32 cellular contexts compared by ENCODE assay signal in the genomic region with DNA sequence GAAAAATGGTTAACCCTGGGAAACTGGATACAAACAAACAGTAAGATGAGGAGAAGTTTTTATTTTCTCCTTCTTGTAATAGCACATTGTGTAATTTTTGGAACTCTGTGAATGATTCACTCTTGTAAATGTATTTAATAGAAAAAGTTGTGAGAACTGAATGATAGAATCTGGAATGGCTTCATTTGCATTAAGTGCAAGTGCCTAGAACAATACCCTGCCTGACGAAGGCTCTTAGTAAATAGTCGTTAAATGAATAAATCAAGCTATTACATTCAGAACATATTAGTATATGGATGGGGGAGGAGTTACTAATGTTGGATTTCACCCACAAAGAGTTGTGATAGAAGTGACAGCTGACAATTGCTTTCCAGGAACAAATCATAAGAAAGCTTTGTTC.
"Had no signal": no experiment of that assay in that cellular context is flagged by ENCODE, and none has a peak within 500 bp of the region (broad histone marks: within the 10 kb centered on the region; RNA-seq: fewer than 3 reads in every experiment).

No MANE protein-coding gene starts in this region.

- H3K27ac ChIP-seq: adrenal gland, body of pancreas, brain microvascular endothelial cell, breast epithelium, VCaP had no signal

- DNase-seq: activated B cell treated with CpG ODN at 0.5 μM for 24 hours; activated CD4-positive, alpha-beta memory T cell treated with anti-CD3 and anti-CD28 coated beads for 36 hours; activated CD4-positive, alpha-beta T cell treated with anti-CD3 and anti-CD28 coated beads for 4 hours; activated CD4-positive, alpha-beta T cell treated with anti-CD3 and anti-CD28 coated beads, Interleukin-2, amount 10 ng/mL, durations not matched to agents 24 days and 14 days; activated CD4-positive, alpha-beta T cell treated with anti-CD3 and anti-CD28 coated beads, Interleukin-2, amount 50 U/mL, for 1 hour; activated CD4-positive, alpha-beta T cell treated with anti-CD3 and anti-CD28 coated beads, Interleukin-2, amount 50 U/mL, for 4 hours; activated CD4-positive, CD25-positive, alpha-beta regulatory T cell treated with anti-CD3 and anti-CD28 coated beads, Interleukin-2, amount 50 U/mL, for 72 hours; activated CD8-positive, alpha-beta memory T cell treated with anti-CD3 and anti-CD28 coated beads, Interleukin-2, amount 50 U/mL, for 4 hours; activated CD8-positive, alpha-beta T cell treated with anti-CD3 and anti-CD28 coated beads for 36 hours; activated effector memory CD4-positive, alpha-beta T cell treated with anti-CD3 and anti-CD28 coated beads, Interleukin-2, amount 50 U/mL, for 16 hours; activated gamma-delta T cell treated with Interleukin-2 at 50 U/mL for 16 hours; activated naive CD4-positive, alpha-beta T cell; activated naive CD4-positive, alpha-beta T cell treated with anti-CD3 and anti-CD28 coated beads for 36 hours; activated naive CD4-positive, alpha-beta T cell treated with anti-CD3 and anti-CD28 coated beads, Interleukin-2, amount 50 U/mL, for 16 hours; activated naive CD8-positive, alpha-beta T cell treated with anti-CD3 and anti-CD28 coated beads for 36 hours; activated T-cell treated with anti-CD3 and anti-CD28 coated beads for 4 hours; activated T-cell treated with anti-CD3 and anti-CD28 coated beads, Interleukin-2, amount 50 U/mL, for 1 hour; activated T-cell treated with anti-CD3 and anti-CD28 coated beads, Interleukin-2, amount 50 U/mL, for 4 hours; activated T-cell treated with anti-CD3 and anti-CD28 coated beads, Interleukin-2, amount 50 U/mL, for 72 hours; adrenal gland; amniotic stem cell; aorta; body of pancreas; brain microvascular endothelial cell; central memory CD4-positive, alpha-beta T cell; T-helper 1 cell; T-helper 2 cell; T-helper 9 cell had no signal

- H3K4me1 ChIP-seq: adrenal gland, body of pancreas, breast epithelium had no signal

- H3K4me3 ChIP-seq: adrenal gland, body of pancreas, breast epithelium had no signal

- H3K9me3 ChIP-seq: adrenal gland, body of pancreas, breast epithelium had no signal

- H3K27me3 ChIP-seq: adrenal gland, body of pancreas, brain microvascular endothelial cell, breast epithelium had no signal

- ATAC-seq: activated CD8-positive, alpha-beta T cell treated with anti-CD3 and anti-CD28 coated beads for 36 hours; activated naive CD4-positive, alpha-beta T cell treated with anti-CD3 and anti-CD28 coated beads, Interleukin-2, amount 50 U/mL, for 72 hours; activated T-cell treated with anti-CD3 and anti-CD28 coated beads, Interleukin-2, amount 50 U/mL, for 4 hours; activated T-cell treated with anti-CD3 and anti-CD28 coated beads, Interleukin-2, amount 50 U/mL, for 72 hours; activated T-helper 17 cell treated with anti-CD3 and anti-CD28 coated beads, Interleukin-2, amount 50 U/mL, for 72 hours; body of pancreas had no signal

- H3K36me3 ChIP-seq: adrenal gland, brain microvascular endothelial cell, breast epithelium had no signal
